ENCODE assay signal across 1 cellular context in the genomic region with DNA sequence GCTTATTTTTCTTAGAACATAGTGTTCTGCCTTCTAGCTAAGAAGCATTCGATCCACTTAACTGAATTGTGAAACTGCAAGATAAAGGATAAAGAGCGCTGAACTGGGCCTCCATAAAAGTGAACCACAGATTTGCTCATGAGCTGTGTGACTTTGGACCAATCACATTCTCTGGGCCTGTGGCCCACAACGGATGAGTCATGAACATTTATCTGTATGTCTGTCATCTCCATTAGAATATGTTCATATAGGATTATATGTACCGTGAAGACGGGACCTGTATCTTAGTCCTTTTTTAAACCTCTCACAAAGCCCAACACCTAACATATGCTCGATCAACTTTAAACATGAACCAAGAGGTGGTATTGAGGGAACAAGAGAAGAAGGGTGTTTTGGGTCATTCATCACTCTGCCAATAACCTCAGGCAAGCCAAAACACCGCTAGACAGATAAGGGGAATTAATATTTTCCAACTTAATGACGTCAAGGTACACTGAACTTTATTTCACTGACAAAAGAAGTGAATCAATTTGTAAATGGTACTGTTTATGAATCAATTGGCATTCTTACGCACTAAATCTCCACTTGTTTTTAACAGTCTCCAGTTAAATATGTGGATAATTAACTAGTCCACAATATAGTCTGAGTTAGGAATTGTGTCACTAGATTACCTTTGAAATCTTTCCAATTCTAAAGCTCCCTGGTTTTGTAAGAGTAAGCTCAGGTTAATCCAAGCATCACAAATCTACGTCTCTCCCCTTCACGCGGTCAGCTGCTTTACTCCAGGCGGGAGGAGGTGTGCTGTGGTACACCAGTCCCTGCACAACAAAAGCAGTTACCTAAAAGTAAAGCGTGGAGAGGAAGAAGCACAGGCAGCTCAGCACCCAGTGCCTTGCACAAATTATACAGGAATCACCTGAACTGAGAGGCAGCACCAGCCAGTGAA.
TF ChIP-seq lines count a peak whose summit lies in the region.

No MANE protein-coding gene starts in this region.

TF ChIP-seq in liver, 16 proteins besides CTCF, POLR2A, EP300 and RAD21 (continued from another document):
- TF ChIP-seq, protein P1, sequence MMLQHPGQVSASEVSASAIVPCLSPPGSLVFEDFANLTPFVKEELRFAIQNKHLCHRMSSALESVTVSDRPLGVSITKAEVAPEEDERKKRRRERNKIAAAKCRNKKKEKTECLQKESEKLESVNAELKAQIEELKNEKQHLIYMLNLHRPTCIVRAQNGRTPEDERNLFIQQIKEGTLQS (IDR thresholded peaks at IDR 0.05): peak; percentile 54
- TF ChIP-seq JUND (IDR thresholded peaks at IDR 0.05) (peak; percentile 89 to 93), HNF4A (conservative IDR thresholded peaks at IDR 0.05) (peak; percentile 24 to 42)
